In the genomic region with DNA sequence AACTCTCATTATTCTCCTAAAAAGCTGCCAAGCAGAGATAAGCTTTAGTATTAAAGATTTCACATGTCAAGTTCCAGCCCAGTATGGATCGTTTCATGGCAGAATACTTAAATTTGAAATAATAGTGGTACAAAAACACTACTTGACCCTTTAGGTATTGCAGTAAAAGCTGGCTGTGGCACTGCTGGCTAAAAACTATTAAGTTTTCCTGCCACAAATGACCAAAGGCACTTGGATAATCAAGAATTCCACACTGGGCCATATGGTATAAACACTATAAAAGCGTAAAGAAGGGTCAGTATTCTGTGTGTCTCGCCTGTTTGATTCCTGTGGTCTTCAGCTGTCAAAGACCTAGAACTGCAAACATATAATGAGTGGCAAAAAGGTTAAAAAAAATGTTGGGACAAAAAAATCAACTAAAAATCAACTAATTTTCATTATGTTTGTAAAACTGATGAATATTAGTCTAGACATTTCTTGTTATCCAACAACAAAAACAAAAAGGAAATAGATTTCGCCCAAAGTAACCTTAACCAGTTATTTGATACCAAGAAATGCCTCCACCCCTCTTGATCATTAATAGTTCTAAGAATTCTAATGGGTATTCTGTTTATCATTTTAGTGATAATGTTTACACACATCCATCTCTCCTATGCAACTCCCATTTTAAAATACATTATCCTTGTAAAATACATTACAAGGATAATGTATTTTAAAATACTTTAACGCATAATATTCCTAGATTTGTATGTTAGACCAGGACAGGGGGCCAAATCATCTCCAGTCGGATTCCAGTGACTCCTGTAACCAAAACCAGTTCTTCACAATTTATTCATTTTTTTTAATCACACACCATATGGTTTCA, we compare ENCODE assay signal across 11 cellular contexts. TPM values are rescaled to one million over a fixed set of nuclear protein-coding genes. Genes with fewer than 3 reads are reported as not detected.
DNase-seq lines count a peak whose midpoint lies in the region; ATAC-seq and TF ChIP-seq lines count a peak whose summit lies in the region.
"Had no signal": no experiment of that assay in that cellular context is flagged by ENCODE, and none has a peak within 500 bp of the region (broad histone marks: within the 10 kb centered on the region; RNA-seq: fewer than 3 reads in every experiment).

No MANE protein-coding gene starts in this region.

- WGBS in sigmoid colon, 2 donors = 74 to 83% methylated on average over 6 of the region's 6 CpGs

- DNase-seq in GM12865 (ENCODE audit: low read depth) (no peak), SJSA1 (ENCODE audit: low read depth in 1 of 2, low spot score in 2 of 2) (no peak), epithelial cell of proximal tubule (ENCODE audit: low read depth) (no peak), sigmoid colon (no peak), H4 (ENCODE audit: low spot score) (no peak)
- DNase-seq: activated effector memory CD4-positive, alpha-beta T cell treated with anti-CD3 and anti-CD28 coated beads, Interleukin-2, amount 50 U/mL, for 16 hours; mucosa of descending colon; NCI-H1105 treated with DMSO at 0.1 percent for 48 hours had no signal

- no peak for TF ChIP-seq POLR2A in sigmoid colon (IDR thresholded peaks at IDR 0.05)

- no peaks in the 10 kb centered on the region for H3K27me3 ChIP-seq in SJSA1 (replicated peaks)
- no peaks in the 10 kb centered on the region for H3K27me3 ChIP-seq in sigmoid colon

- intact Hi-C loops in sigmoid colon (cut with DNase I) = no loop called here

- peaks cover 22% of the 10 kb centered on the region for H3K4me1 ChIP-seq in SJSA1 (replicated peaks)
- peaks cover 0 to 28% (median 20%) of the 10 kb centered on the region in 4 donors for H3K4me1 ChIP-seq in sigmoid colon

- peaks cover 23% of the 10 kb centered on the region for H3K36me3 ChIP-seq in SJSA1
- no peaks in the 10 kb centered on the region for H3K36me3 ChIP-seq in sigmoid colon

- H3K4me3 ChIP-seq in GM12865 (ENCODE audit: low read depth, low read length) = peak overlapping the region; percentile 84
- peak overlapping the region; percentile 81 for H3K4me3 ChIP-seq in SJSA1
- peak overlapping the region; percentile 72 for H3K4me3 ChIP-seq in epithelial cell of proximal tubule (ENCODE audit: low read depth, low read length)
- peak overlapping the region; percentile 70 to 90 (median 76) for H3K4me3 ChIP-seq in sigmoid colon

- H3K9me3 ChIP-seq in SJSA1 (replicated peaks) (no peaks in the 10 kb centered on the region), sigmoid colon (no peaks in the 10 kb centered on the region)
- H3K9me3 ChIP-seq: mucosa of descending colon had no signal

- TF ChIP-seq EP300 in sigmoid colon (IDR thresholded peaks at IDR 0.05) = no peak

- peak overlapping the region; percentile 86 for H3K27ac ChIP-seq in SJSA1
- peak overlapping the region in 3 of 4 donors; percentile 93 to 97 (median 94) for H3K27ac ChIP-seq in sigmoid colon

- no peak for ATAC-seq in HG02571 (IDR thresholded peaks at IDR 0.05; ENCODE audit: unreplicated experiment)
- ATAC-seq in GM19035 (IDR thresholded peaks at IDR 0.05; ENCODE audit: unreplicated experiment) = no peak
- ATAC-seq in GM18909 (IDR thresholded peaks at IDR 0.05; ENCODE audit: poor library complexity, unreplicated experiment) = no peak

- no peak for TF ChIP-seq CTCF in GM12865 (IDR thresholded peaks at IDR 0.05; ENCODE audit: insufficient read depth, low read depth, low read length, missing control alignments)
- no peak for TF ChIP-seq CTCF in epithelial cell of proximal tubule (conservative IDR thresholded peaks at IDR 0.05; ENCODE audit: low read depth, low read length)
- no peak for TF ChIP-seq CTCF in sigmoid colon (IDR thresholded peaks at IDR 0.05)

RNA-seq across cellular contexts. Expression of gene CCDC71L, which starts 2.2 kb away (rescaled TPM):
- 37.1 and 38.7 TPM in 2 replicates for total RNA-seq in SJSA1 (2014; rRNA removed; shearing (Covaris generic))
- total RNA-seq in epithelial cell of proximal tubule (25.8 and 35.3 TPM in 2 replicates), sigmoid colon (10 to 100 TPM; 13.9 to 84.0 (median 36.6) TPM)
- 10 to 100 TPM in 2 of 3 donors, 1 to 10 TPM in 1; 8.3 to 21.3 (median 15.0) TPM for polyA plus RNA-seq in sigmoid colon
- total RNA-seq in H4 (2014; rRNA removed; shearing (Covaris generic)) = 22.2 and 26.6 TPM in 2 replicates
